In the genomic region with DNA sequence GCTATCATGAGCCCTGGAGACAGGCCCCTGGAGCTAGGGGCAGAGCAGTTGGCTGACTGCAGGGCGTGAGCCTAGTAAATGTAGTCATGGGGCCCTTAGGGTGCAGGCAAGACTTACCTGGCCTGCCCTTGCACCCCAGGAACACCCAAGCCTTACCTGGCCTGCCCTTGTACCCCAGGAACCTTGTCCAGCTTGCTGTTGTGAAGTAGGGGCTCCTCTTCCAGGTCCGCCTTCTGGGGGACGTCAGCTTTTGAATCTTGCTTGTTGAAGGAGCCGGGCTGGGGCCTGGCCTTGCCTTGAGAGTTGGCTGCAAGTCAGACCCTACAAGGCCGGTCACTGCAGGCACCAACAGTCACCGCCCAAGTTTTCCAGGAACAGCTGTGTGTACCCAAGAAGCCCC, we compare ENCODE assay signal across 9 cellular contexts. TPM values are rescaled to one million over a fixed set of nuclear protein-coding genes. Genes with fewer than 3 reads are reported as not detected.
"Had no signal": no experiment of that assay in that cellular context is flagged by ENCODE, and none has a peak within 500 bp of the region (broad histone marks: within the 10 kb centered on the region; RNA-seq: fewer than 3 reads in every experiment).

No MANE protein-coding gene starts in this region.

RNA-seq across cellular contexts. Expression of gene CCDC74B, which starts 3.9 kb away (rescaled TPM):
- total RNA-seq: MCF 10A had no signal

RNA-seq across cellular contexts. Expression of gene POTEF, which starts 12.0 kb away (rescaled TPM):
- total RNA-seq: LHCN-M2, MCF 10A, NCI-H460, OCI-LY7, PC-9, Right ventricle myocardium inferior, RPMI7951, SK-MEL-5 had no signal

RNA-seq across cellular contexts. Expression of gene TUBA3E, which starts 57.2 kb away (rescaled TPM):
- total RNA-seq: MCF 10A, NCI-H460, OCI-LY7, PC-9, RPMI7951, SJCRH30, SK-MEL-5 had no signal
